ENCODE assay signal across 7 cellular contexts in the genomic region with DNA sequence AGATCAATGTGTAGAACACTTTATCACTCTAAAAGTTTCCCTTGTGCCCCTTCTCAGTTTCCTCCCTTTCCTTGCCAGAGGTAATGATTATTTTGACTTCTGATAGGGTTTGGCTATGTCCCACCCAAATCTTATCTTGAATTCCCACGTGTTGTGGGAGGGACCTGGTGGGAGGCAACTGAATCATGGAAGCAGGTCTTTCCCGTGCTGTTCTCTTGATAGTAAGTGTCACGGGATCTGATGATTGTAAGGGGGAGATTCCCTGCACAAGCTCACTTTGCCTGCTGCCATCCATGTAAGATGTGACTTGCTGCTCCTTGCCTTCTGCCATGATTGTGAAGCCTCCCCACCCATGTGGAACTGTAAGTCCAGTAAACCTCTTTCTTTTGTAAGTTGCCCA. TPM values are rescaled to one million over a fixed set of nuclear protein-coding genes. Genes with fewer than 3 reads are reported as not detected.
DNase-seq lines count a peak whose midpoint lies in the region; ATAC-seq and TF ChIP-seq lines count a peak whose summit lies in the region.
"Not testable (repeated sequence)": the region's sequence is repeated elsewhere in the genome, so short reads cannot be mapped to it uniquely, and the experiment has no call there.

No MANE protein-coding gene starts in this region.

- not testable (repeated sequence) for ATAC-seq in CD8-positive, alpha-beta T cell; WTC11; activated T-helper 17 cell treated with anti-CD3 and anti-CD28 coated beads, Interleukin-2, amount 50 U/mL, for 72 hours (replicated peaks); effector memory CD8-positive, alpha-beta T cell (replicated peaks)

- H3K27me3 ChIP-seq in CD8-positive, alpha-beta T cell (ENCODE audit: insufficient read depth, low read length); hepatocyte: not testable (repeated sequence)

- H3K4me2 ChIP-seq in hepatocyte = not testable (repeated sequence)

- CTCF ChIA-PET in CD8-positive, alpha-beta T cell (lab: Charles Lee); WTC11 (lab: Charles Lee): not testable (repeated sequence)

- not testable (repeated sequence) for H3K27me3 Mint-ChIP-seq in CD8-positive, alpha-beta T cell (ENCODE audit: low read depth); WTC11 (ENCODE audit: low read depth); activated T-helper 17 cell treated with anti-CD3 and anti-CD28 coated beads, Interleukin-2, amount 50 U/mL, for 72 hours; effector memory CD8-positive, alpha-beta T cell; osteocyte (ENCODE audit: unreplicated experiment)

- H3K79me2 ChIP-seq in hepatocyte = peaks cover 100% of the 10 kb centered on the region

- H3K9me2 ChIP-seq in hepatocyte (replicated peaks; ENCODE audit: insufficient read depth) = not testable (repeated sequence)

- DNase-seq in CD8-positive, alpha-beta T cell; WTC11 (ENCODE audit: low spot score); effector memory CD8-positive, alpha-beta T cell; hepatocyte (ENCODE audit: low spot score); osteocyte (ENCODE audit: extremely low spot score, unreplicated experiment): not testable (repeated sequence)
- DNase-seq in HUDEP-2 (lab: John Stamatoyannopoulos, UW; ENCODE audit: unreplicated experiment in 76 of 76) = peak in 74 of 76 experiments; percentile 15 to 94 (median 69)

- H3K9me3 ChIP-seq in CD8-positive, alpha-beta T cell (ENCODE audit: low read length); hepatocyte (ENCODE audit: low read depth): not testable (repeated sequence)

- WGBS in hepatocyte (ENCODE audit: low lambda C conversion rate, missing lambda C conversion rate) = 80% methylated on average over 3 of the region's 3 CpGs

- peaks cover 79% of the 10 kb centered on the region for H4K20me1 ChIP-seq in hepatocyte (ENCODE audit: insufficient read depth, poor library complexity, severe bottlenecking)

- not testable (repeated sequence) for H3K4me3 Mint-ChIP-seq in CD8-positive, alpha-beta T cell; WTC11; osteocyte (ENCODE audit: unreplicated experiment)
- H3K4me3 Mint-ChIP-seq in activated T-helper 17 cell treated with anti-CD3 and anti-CD28 coated beads, Interleukin-2, amount 50 U/mL, for 72 hours = peak overlapping the region; percentile 42
- H3K4me3 Mint-ChIP-seq in effector memory CD8-positive, alpha-beta T cell = peak overlapping the region; percentile 39 to 49

- POLR2A ChIA-PET in CD8-positive, alpha-beta T cell (lab: Charles Lee); WTC11 (lab: Charles Lee): not testable (repeated sequence)

- not testable (repeated sequence) for H2AFZ ChIP-seq in hepatocyte

- H3K4me1 ChIP-seq in CD8-positive, alpha-beta T cell (ENCODE audit: insufficient read depth, low read length) = peaks cover 62% of the 10 kb centered on the region
- H3K4me1 ChIP-seq in hepatocyte (ENCODE audit: insufficient read depth) = peaks cover 29% of the 10 kb centered on the region

- H3K36me3 Mint-ChIP-seq in CD8-positive, alpha-beta T cell = peaks cover 50% of the 10 kb centered on the region
- H3K36me3 Mint-ChIP-seq in WTC11 (peaks cover 21% of the 10 kb centered on the region), osteocyte (ENCODE audit: unreplicated experiment) (peaks cover 51% of the 10 kb centered on the region)
- peaks cover 75% of the 10 kb centered on the region for H3K36me3 Mint-ChIP-seq in activated T-helper 17 cell treated with anti-CD3 and anti-CD28 coated beads, Interleukin-2, amount 50 U/mL, for 72 hours (ENCODE audit: low read depth)
- peaks cover 35% of the 10 kb centered on the region for H3K36me3 Mint-ChIP-seq in effector memory CD8-positive, alpha-beta T cell (ENCODE audit: insufficient read depth)

- H3K4me1 Mint-ChIP-seq in CD8-positive, alpha-beta T cell (ENCODE audit: low read depth) = peaks cover 86% of the 10 kb centered on the region
- H3K4me1 Mint-ChIP-seq in WTC11 (peaks cover 70% of the 10 kb centered on the region), osteocyte (ENCODE audit: unreplicated experiment) (peaks cover 81% of the 10 kb centered on the region)
- H3K4me1 Mint-ChIP-seq in activated T-helper 17 cell treated with anti-CD3 and anti-CD28 coated beads, Interleukin-2, amount 50 U/mL, for 72 hours = peaks cover 52% of the 10 kb centered on the region
- peaks cover 61 to 73% of the 10 kb centered on the region in 2 donors for H3K4me1 Mint-ChIP-seq in effector memory CD8-positive, alpha-beta T cell (ENCODE audit: low read depth in 2 of 2)

- not testable (repeated sequence) for H3K9me3 Mint-ChIP-seq in CD8-positive, alpha-beta T cell; WTC11; activated T-helper 17 cell treated with anti-CD3 and anti-CD28 coated beads, Interleukin-2, amount 50 U/mL, for 72 hours; effector memory CD8-positive, alpha-beta T cell; osteocyte (ENCODE audit: unreplicated experiment)

- intact Hi-C loops in CD8-positive, alpha-beta T cell (cut with DNase I, micrococcal nuclease) = loop anchor here in 1 of 2 experiments (10.0 kb wide), 1 partner anchor 880 kb away; a partner anchor contains a TSS

- H3K4me3 ChIP-seq in CD8-positive, alpha-beta T cell (ENCODE audit: low read depth, low read length); hepatocyte: not testable (repeated sequence)

- H3K27ac Mint-ChIP-seq in CD8-positive, alpha-beta T cell = peak overlapping the region; percentile 32
- H3K27ac Mint-ChIP-seq in WTC11 (peak overlapping the region; percentile 39), osteocyte (ENCODE audit: unreplicated experiment) (peak overlapping the region; percentile 75)
- peak overlapping the region; percentile 46 for H3K27ac Mint-ChIP-seq in activated T-helper 17 cell treated with anti-CD3 and anti-CD28 coated beads, Interleukin-2, amount 50 U/mL, for 72 hours
- H3K27ac Mint-ChIP-seq in effector memory CD8-positive, alpha-beta T cell = not testable (repeated sequence)

- not testable (repeated sequence) for TF ChIP-seq CTCF in CD8-positive, alpha-beta T cell (IDR thresholded peaks at IDR 0.05); WTC11 (IDR thresholded peaks at IDR 0.05); hepatocyte (IDR thresholded peaks at IDR 0.05; ENCODE audit: poor library complexity); osteocyte (IDR thresholded peaks at IDR 0.05)

- peaks cover 10% of the 10 kb centered on the region for H3K36me3 ChIP-seq in CD8-positive, alpha-beta T cell (ENCODE audit: insufficient read depth, low read length)
- not testable (repeated sequence) for H3K36me3 ChIP-seq in hepatocyte (replicated peaks; ENCODE audit: insufficient read depth, low read depth)

- H3K27ac ChIP-seq in CD8-positive, alpha-beta T cell (ENCODE audit: low read depth, low read length) = not testable (repeated sequence)
- peak overlapping the region; percentile 39 for H3K27ac ChIP-seq in hepatocyte

RNA-seq across cellular contexts. Expression of a gene that starts 7.1 kb away (rescaled TPM):
- 10 to 100 TPM; 89.7 to 90.6 TPM for total RNA-seq in CD8-positive, alpha-beta T cell
- total RNA-seq in WTC11 (2021) = 59.7 to 64.8 TPM (median 62.4 TPM) in 3 replicates
- 10 to 100 TPM; 35.1 to 43.6 TPM for total RNA-seq in activated T-helper 17 cell treated with anti-CD3 and anti-CD28 coated beads, Interleukin-2, amount 50 U/mL, for 72 hours
- 54.8 and 62.8 TPM in 2 replicates for total RNA-seq in hepatocyte
- polyA plus RNA-seq in hepatocyte = 11.9 and 12.1 TPM in 2 replicates
- 71.1 and 71.5 TPM in 2 replicates for total RNA-seq in osteocyte

RNA-seq across cellular contexts. Expression of a gene that starts 55.1 kb away (rescaled TPM):
- 1 to 10 TPM; 7.6 to 7.9 TPM for total RNA-seq in CD8-positive, alpha-beta T cell
- total RNA-seq in WTC11 (2021) = 50.2 to 52.2 TPM (median 50.8 TPM) in 3 replicates
- 10 to 100 TPM; 44.2 to 69.7 TPM for total RNA-seq in activated T-helper 17 cell treated with anti-CD3 and anti-CD28 coated beads, Interleukin-2, amount 50 U/mL, for 72 hours
- total RNA-seq in hepatocyte = 18.7 and 19.5 TPM in 2 replicates
- 10.7 and 11.0 TPM in 2 replicates for polyA plus RNA-seq in hepatocyte
- total RNA-seq in osteocyte = 18.7 and 20.5 TPM in 2 replicates
